ENCODE assay signal across 9 cellular contexts in genomic region chr10:118800920-118801319, GRCh38. TPM values are rescaled to one million over a fixed set of nuclear protein-coding genes. Genes with fewer than 3 reads are reported as not detected.
DNase-seq lines count a peak whose midpoint lies in the region; ATAC-seq lines count a peak whose summit lies in the region.
"Had no signal": no experiment of that assay in that cellular context is flagged by ENCODE, and none has a peak within 500 bp of the region (broad histone marks: within the 10 kb centered on the region; RNA-seq: fewer than 3 reads in every experiment).

No MANE protein-coding gene starts in this region.

- no peak overlapping the region for H3K27ac ChIP-seq in right cardiac atrium (ENCODE audit: low read length)

- CTCF ChIA-PET in activated naive CD4-positive, alpha-beta T cell treated with anti-CD3 and anti-CD28 coated beads, Interleukin-2, amount 10 ng/mL, durations not matched to agents 7 days and 5 days (lab: Charles Lee): no interaction called here

- H3K4me3 ChIP-seq in right cardiac atrium (ENCODE audit: low read length): no peak overlapping the region

- no peak overlapping the region for H3K4me3 Mint-ChIP-seq in activated naive CD4-positive, alpha-beta T cell treated with anti-CD3 and anti-CD28 coated beads, Interleukin-2, amount 10 ng/mL, durations not matched to agents 7 days and 5 days

- no peaks in the 10 kb centered on the region for H3K9me3 Mint-ChIP-seq in activated naive CD4-positive, alpha-beta T cell treated with anti-CD3 and anti-CD28 coated beads, Interleukin-2, amount 10 ng/mL, durations not matched to agents 7 days and 5 days

- no peaks in the 10 kb centered on the region for H3K36me3 Mint-ChIP-seq in activated naive CD4-positive, alpha-beta T cell treated with anti-CD3 and anti-CD28 coated beads, Interleukin-2, amount 10 ng/mL, durations not matched to agents 7 days and 5 days

- ATAC-seq in right cardiac atrium: peak; percentile 65 to 74
- no peak for ATAC-seq in GM19452 (IDR thresholded peaks at IDR 0.05; ENCODE audit: unreplicated experiment)

- no peak overlapping the region for H3K27ac Mint-ChIP-seq in activated naive CD4-positive, alpha-beta T cell treated with anti-CD3 and anti-CD28 coated beads, Interleukin-2, amount 10 ng/mL, durations not matched to agents 7 days and 5 days

- H3K9me3 ChIP-seq in right cardiac atrium (ENCODE audit: control insufficient read depth, low read length): no peaks in the 10 kb centered on the region

- H3K27me3 Mint-ChIP-seq in activated naive CD4-positive, alpha-beta T cell treated with anti-CD3 and anti-CD28 coated beads, Interleukin-2, amount 10 ng/mL, durations not matched to agents 7 days and 5 days: peaks cover 19% of the 10 kb centered on the region

- intact Hi-C loops in right cardiac atrium (cut with DNase I): loop anchor here in 3 of 4 donors (2.0 to 10.0 kb wide), 3 partner anchors 226 to 236 kb away; no protein-coding TSS in a partner anchor

- H3K27me3 ChIP-seq in right cardiac atrium (ENCODE audit: control insufficient read depth, insufficient read depth): no peaks in the 10 kb centered on the region

- 72% methylated on average over 4 of the region's 4 CpGs for WGBS in right cardiac atrium

- DNase-seq in activated naive CD4-positive, alpha-beta T cell treated with anti-CD3 and anti-CD28 coated beads, Interleukin-2, amount 10 ng/mL, durations not matched to agents 7 days and 5 days: peak; percentile 25
- DNase-seq in activated naive CD4-positive, alpha-beta T cell treated with Interleukin-2 at 50 U/mL for 16 hours: no peak
- DNase-seq in SW480 (ENCODE audit: low spot score) (peak; percentile 14), right cardiac atrium (peak in 1 of 3 donors; percentile 69), ureter (ENCODE audit: low spot score) (peak; percentile 64), NCI-H1417 treated with DMSO at 0.1 percent for 48 hours (lab: John Stamatoyannopoulos, UW) (no peak)
- DNase-seq in NK-92 treated with Interleukin-12 subunit alpha and Interleukin-12 subunit beta, amount 100 ng/mL, for 24 hours (lab: John Stamatoyannopoulos, UW): no peak
- DNase-seq: T-helper 1 cell had no signal

- no peaks in the 10 kb centered on the region for H3K4me1 Mint-ChIP-seq in activated naive CD4-positive, alpha-beta T cell treated with anti-CD3 and anti-CD28 coated beads, Interleukin-2, amount 10 ng/mL, durations not matched to agents 7 days and 5 days

- no peaks in the 10 kb centered on the region for H3K4me1 ChIP-seq in right cardiac atrium (ENCODE audit: control insufficient read depth, insufficient read depth, low read length)

RNA-seq across cellular contexts. Expression of gene CACUL1, which starts 46.1 kb away (rescaled TPM):
- total RNA-seq in right cardiac atrium (10 to 100 TPM; 26.0 to 37.5 (median 32.0) TPM), ureter (66.0 TPM)
- 7.9 TPM for polyA plus RNA-seq in right cardiac atrium

Comparison
In these comparisons a context has a peak if more than half of its experiments do, and no peak if none do; other contexts are left out.
1. DNase-seq: peak in activated naive CD4-positive, alpha-beta T cell treated with anti-CD3 and anti-CD28 coated beads, Interleukin-2, amount 10 ng/mL, durations not matched to agents 7 days and 5 days (single experiment), SW480 (single experiment) and ureter (single experiment); none in activated naive CD4-positive, alpha-beta T cell treated with Interleukin-2 at 50 U/mL for 16 hours (single experiment), NK-92 treated with Interleukin-12 subunit alpha and Interleukin-12 subunit beta, amount 100 ng/mL, for 24 hours (single experiment) and NCI-H1417 treated with DMSO at 0.1 percent for 48 hours (single experiment).